18 cellular contexts compared by ENCODE assay signal in the genomic region with DNA sequence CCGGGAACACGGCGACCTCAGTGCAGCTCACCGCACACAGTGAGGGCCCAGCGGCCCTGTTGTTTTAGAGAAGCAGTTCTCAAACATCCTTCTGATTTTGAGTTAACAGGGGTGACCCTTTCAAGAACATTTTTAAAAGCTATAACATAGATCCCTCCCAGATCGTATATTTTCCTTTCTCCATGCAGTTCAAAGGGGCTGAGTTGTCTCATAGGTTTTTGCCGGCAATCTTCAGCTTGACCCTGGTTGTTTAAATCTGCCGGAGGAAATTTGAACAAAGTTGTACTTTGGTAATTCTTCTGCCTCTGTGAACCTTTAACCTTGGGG. TPM values are rescaled to one million over a fixed set of nuclear protein-coding genes. Genes with fewer than 3 reads are reported as not detected.
DNase-seq lines count a peak whose midpoint lies in the region; ATAC-seq and TF ChIP-seq lines count a peak whose summit lies in the region.
"Had no signal": no experiment of that assay in that cellular context is flagged by ENCODE, and none has a peak within 500 bp of the region (broad histone marks: within the 10 kb centered on the region; RNA-seq: fewer than 3 reads in every experiment).

No MANE protein-coding gene starts in this region.

- intact Hi-C loops in Right ventricle myocardium inferior (cut with DNase I) = no loop called here

- ATAC-seq in Right ventricle myocardium inferior (no peak), WTC11 (no peak), HG03571 (IDR thresholded peaks at IDR 0.05; ENCODE audit: unreplicated experiment) (no peak)
- ATAC-seq: Panc1 had no signal

- H3K9me3 ChIP-seq in cardiac muscle cell (ENCODE audit: low read depth) (no peaks in the 10 kb centered on the region), liver (ENCODE audit: control insufficient read depth in 4 of 4, low read length in 3 of 4) (no peaks in the 10 kb centered on the region)
- H3K9me3 ChIP-seq: BE2C had no signal

- peak overlapping the region; percentile 29 for H3K27ac ChIP-seq in cardiac muscle cell
- peak overlapping the region; percentile 46 to 81 for H3K27ac ChIP-seq in liver (ENCODE audit: low read depth in 1 of 2, low read length in 2 of 2)

- no peak overlapping the region for H3K9ac ChIP-seq in liver (ENCODE audit: low read depth in 1 of 2, low read length in 2 of 2)

- TF ChIP-seq CTCF in cardiac muscle cell (IDR thresholded peaks at IDR 0.05; ENCODE audit: low read depth, low read length) = no peak
- no peak for TF ChIP-seq CTCF in WTC11 (IDR thresholded peaks at IDR 0.05)
- no peak for TF ChIP-seq CTCF in liver (IDR thresholded peaks at IDR 0.05; ENCODE audit: low read depth, low read length, missing input control)
- TF ChIP-seq CTCF in osteocyte (IDR thresholded peaks at IDR 0.05) = no peak

- H3K4me1 ChIP-seq in cardiac muscle cell (ENCODE audit: low read depth) (peaks cover 13% of the 10 kb centered on the region), liver (ENCODE audit: control insufficient read depth in 4 of 4, insufficient read depth in 4 of 4, low read length in 3 of 4) (peaks cover 7 to 45% (median 36%) of the 10 kb centered on the region in 4 donors)

- H3K4me1 Mint-ChIP-seq in WTC11 (peaks cover 22% of the 10 kb centered on the region), osteocyte (ENCODE audit: unreplicated experiment) (peaks cover 10% of the 10 kb centered on the region)

- no peak for TF ChIP-seq RAD21 in liver (IDR thresholded peaks at IDR 0.05)

- DNase-seq in cardiac muscle cell (ENCODE audit: low read depth in 1 of 2, low spot score in 1 of 2) (no peak), Right ventricle myocardium inferior (ENCODE audit: missing footprints) (no peak), WTC11 (ENCODE audit: low spot score) (no peak), osteocyte (ENCODE audit: extremely low spot score, unreplicated experiment) (no peak), cerebellar nuclear complex (lab: John Stamatoyannopoulos, UW) (no peak), DMS53 treated with DMSO at 0.1 percent for 48 hours (lab: John Stamatoyannopoulos, UW; ENCODE audit: unreplicated experiment) (no peak)
- DNase-seq: 8988T; BE2C; CD4-positive, alpha-beta memory T cell; DMS79; H7; NCI-H1105 treated with DMSO at 0.1 percent for 48 hours; NCI-H1694 treated with DMSO at 0.1 percent for 48 hours; NCI-H226; NCI-H524 treated with DMSO at 0.1 percent for 48 hours had no signal

- WGBS in liver = 65% methylated on average over 8 of the region's 8 CpGs

- H3K36me3 Mint-ChIP-seq in WTC11 = no peaks in the 10 kb centered on the region
- peaks cover 4% of the 10 kb centered on the region for H3K36me3 Mint-ChIP-seq in osteocyte (ENCODE audit: unreplicated experiment)

- H3K4me3 Mint-ChIP-seq in WTC11 (no peak overlapping the region), osteocyte (ENCODE audit: unreplicated experiment) (no peak overlapping the region)
- H3K4me3 Mint-ChIP-seq: CD4-positive, alpha-beta memory T cell had no signal

- peak overlapping the region; percentile 7 for H3K27ac Mint-ChIP-seq in WTC11
- H3K27ac Mint-ChIP-seq in osteocyte (ENCODE audit: unreplicated experiment) = peak overlapping the region; percentile 31
- H3K27ac Mint-ChIP-seq: CD4-positive, alpha-beta memory T cell had no signal

- POLR2A ChIA-PET in WTC11 (lab: Charles Lee) = no interaction called here

- no peaks in the 10 kb centered on the region for H3K27me3 ChIP-seq in cardiac muscle cell
- no peaks in the 10 kb centered on the region for H3K27me3 ChIP-seq in liver (ENCODE audit: control insufficient read depth in 4 of 4, insufficient read depth in 4 of 4, low read length in 3 of 4)
- H3K27me3 ChIP-seq: BE2C had no signal

- CTCF ChIA-PET in WTC11 (lab: Charles Lee) = interaction anchor here (0.5 to 1.2 kb wide), 3 partner anchors 12 to 154 kb away, joined by 3 to 4 read pairs (median 4); no protein-coding TSS in a partner anchor

- H3K4me3 ChIP-seq in cardiac muscle cell (no peak overlapping the region), liver (ENCODE audit: low read depth in 1 of 3, low read length in 3 of 3) (peak overlapping the region in 1 of 3 donors; percentile 5)

- H3K36me3 ChIP-seq in cardiac muscle cell (no peaks in the 10 kb centered on the region), liver (ENCODE audit: control insufficient read depth in 4 of 4, insufficient read depth in 3 of 4, low read depth in 1 of 4, low read length in 3 of 4) (no peaks in the 10 kb centered on the region)
- H3K36me3 ChIP-seq: BE2C had no signal

- H3K9me3 Mint-ChIP-seq in WTC11 (no peaks in the 10 kb centered on the region), osteocyte (ENCODE audit: unreplicated experiment) (no peaks in the 10 kb centered on the region)

- H3K27me3 Mint-ChIP-seq in WTC11 (ENCODE audit: low read depth) (no peaks in the 10 kb centered on the region), osteocyte (ENCODE audit: unreplicated experiment) (no peaks in the 10 kb centered on the region)
- H3K27me3 Mint-ChIP-seq: CD4-positive, alpha-beta memory T cell had no signal

TF ChIP-seq in WTC11, 78 proteins besides CTCF, POLR2A, EP300 and RAD21 (continues in another document):
- TF ChIP-seq NR1H2 (CRISPR knock-in tag; IDR thresholded peaks at IDR 0.05) (no peak), NFYB (CRISPR knock-in tag; conservative IDR thresholded peaks at IDR 0.05; ENCODE audit: low read depth) (no peak), ZBTB21 (CRISPR knock-in tag; IDR thresholded peaks at IDR 0.05; ENCODE audit: borderline replicate concordance) (no peak), FOXJ3 (CRISPR knock-in tag; IDR thresholded peaks at IDR 0.05; ENCODE audit: borderline replicate concordance) (no peak), TEAD4 (CRISPR knock-in tag; IDR thresholded peaks at IDR 0.05) (no peak), NFATC4 (CRISPR knock-in tag; IDR thresholded peaks at IDR 0.05) (no peak)
- TF ChIP-seq, protein P1, sequence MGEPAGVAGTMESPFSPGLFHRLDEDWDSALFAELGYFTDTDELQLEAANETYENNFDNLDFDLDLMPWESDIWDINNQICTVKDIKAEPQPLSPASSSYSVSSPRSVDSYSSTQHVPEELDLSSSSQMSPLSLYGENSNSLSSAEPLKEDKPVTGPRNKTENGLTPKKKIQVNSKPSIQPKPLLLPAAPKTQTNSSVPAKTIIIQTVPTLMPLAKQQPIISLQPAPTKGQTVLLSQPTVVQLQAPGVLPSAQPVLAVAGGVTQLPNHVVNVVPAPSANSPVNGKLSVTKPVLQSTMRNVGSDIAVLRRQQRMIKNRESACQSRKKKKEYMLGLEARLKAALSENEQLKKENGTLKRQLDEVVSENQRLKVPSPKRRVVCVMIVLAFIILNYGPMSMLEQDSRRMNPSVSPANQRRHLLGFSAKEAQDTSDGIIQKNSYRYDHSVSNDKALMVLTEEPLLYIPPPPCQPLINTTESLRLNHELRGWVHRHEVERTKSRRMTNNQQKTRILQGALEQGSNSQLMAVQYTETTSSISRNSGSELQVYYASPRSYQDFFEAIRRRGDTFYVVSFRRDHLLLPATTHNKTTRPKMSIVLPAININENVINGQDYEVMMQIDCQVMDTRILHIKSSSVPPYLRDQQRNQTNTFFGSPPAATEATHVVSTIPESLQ (CRISPR knock-in tag; IDR thresholded peaks at IDR 0.05) = no peak

TF ChIP-seq in liver, 16 proteins besides CTCF, POLR2A, EP300 and RAD21:
- TF ChIP-seq, protein P2, sequence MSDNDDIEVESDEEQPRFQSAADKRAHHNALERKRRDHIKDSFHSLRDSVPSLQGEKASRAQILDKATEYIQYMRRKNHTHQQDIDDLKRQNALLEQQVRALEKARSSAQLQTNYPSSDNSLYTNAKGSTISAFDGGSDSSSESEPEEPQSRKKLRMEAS (IDR thresholded peaks at IDR 0.05) = no peak
- TF ChIP-seq, protein P3, sequence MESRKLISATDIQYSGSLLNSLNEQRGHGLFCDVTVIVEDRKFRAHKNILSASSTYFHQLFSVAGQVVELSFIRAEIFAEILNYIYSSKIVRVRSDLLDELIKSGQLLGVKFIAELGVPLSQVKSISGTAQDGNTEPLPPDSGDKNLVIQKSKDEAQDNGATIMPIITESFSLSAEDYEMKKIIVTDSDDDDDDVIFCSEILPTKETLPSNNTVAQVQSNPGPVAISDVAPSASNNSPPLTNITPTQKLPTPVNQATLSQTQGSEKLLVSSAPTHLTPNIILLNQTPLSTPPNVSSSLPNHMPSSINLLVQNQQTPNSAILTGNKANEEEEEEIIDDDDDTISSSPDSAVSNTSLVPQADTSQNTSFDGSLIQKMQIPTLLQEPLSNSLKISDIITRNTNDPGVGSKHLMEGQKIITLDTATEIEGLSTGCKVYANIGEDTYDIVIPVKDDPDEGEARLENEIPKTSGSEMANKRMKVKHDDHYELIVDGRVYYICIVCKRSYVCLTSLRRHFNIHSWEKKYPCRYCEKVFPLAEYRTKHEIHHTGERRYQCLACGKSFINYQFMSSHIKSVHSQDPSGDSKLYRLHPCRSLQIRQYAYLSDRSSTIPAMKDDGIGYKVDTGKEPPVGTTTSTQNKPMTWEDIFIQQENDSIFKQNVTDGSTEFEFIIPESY (IDR thresholded peaks at IDR 0.05) = no peak
- TF ChIP-seq HNF4A (conservative IDR thresholded peaks at IDR 0.05) (no peak), NR2F2 (IDR thresholded peaks at IDR 0.05) (no peak), FOXA2 (IDR thresholded peaks at IDR 0.05) (no peak), TAF1 (conservative IDR thresholded peaks at IDR 0.05) (no peak), GABPA (IDR thresholded peaks at IDR 0.05 in 1 of 2, conservative IDR thresholded peaks at IDR 0.05 in 1 of 2) (no peak), EGR1 (IDR thresholded peaks at IDR 0.05; ENCODE audit: low read depth in 2 of 2) (no peak), RXRA (IDR thresholded peaks at IDR 0.05) (no peak), JUND (IDR thresholded peaks at IDR 0.05) (no peak)
TF ChIP-seq in liver: peak in this region for 0.

RNA-seq across cellular contexts. Expression of a gene that starts 14.3 kb away (rescaled TPM):
- total RNA-seq in cardiac muscle cell (23.0 and 26.7 TPM in 2 replicates), Right ventricle myocardium inferior (19.4 TPM), WTC11 (2021) (13.7 to 16.9 TPM (median 16.1 TPM) in 3 replicates), liver (10 to 100 TPM in 1 of 2 donors, 1 to 10 TPM in 1; 8.4 to 11.6 TPM), osteocyte (14.3 and 15.6 TPM in 2 replicates)
- polyA plus RNA-seq in cardiac muscle cell (47.9 and 52.0 TPM in 2 replicates), liver (10 to 100 TPM in 1 of 2 donors, 1 to 10 TPM in 1; 9.7 to 13.1 TPM)

RNA-seq across cellular contexts. Expression of a gene that starts 44.0 kb away (rescaled TPM):
- total RNA-seq in cardiac muscle cell (81.7 and 83.1 TPM in 2 replicates), Right ventricle myocardium inferior (21.4 TPM), WTC11 (2021) (116 to 121 TPM (median 118 TPM) in 3 replicates), liver (10 to 100 TPM; 13.9 to 23.1 TPM), osteocyte (34.1 and 34.3 TPM in 2 replicates)
- polyA plus RNA-seq in cardiac muscle cell (94.2 and 95.2 TPM in 2 replicates), liver (10 to 100 TPM; 13.3 to 13.9 TPM)
